ENCODE assay signal across 27 cellular contexts in the genomic region with DNA sequence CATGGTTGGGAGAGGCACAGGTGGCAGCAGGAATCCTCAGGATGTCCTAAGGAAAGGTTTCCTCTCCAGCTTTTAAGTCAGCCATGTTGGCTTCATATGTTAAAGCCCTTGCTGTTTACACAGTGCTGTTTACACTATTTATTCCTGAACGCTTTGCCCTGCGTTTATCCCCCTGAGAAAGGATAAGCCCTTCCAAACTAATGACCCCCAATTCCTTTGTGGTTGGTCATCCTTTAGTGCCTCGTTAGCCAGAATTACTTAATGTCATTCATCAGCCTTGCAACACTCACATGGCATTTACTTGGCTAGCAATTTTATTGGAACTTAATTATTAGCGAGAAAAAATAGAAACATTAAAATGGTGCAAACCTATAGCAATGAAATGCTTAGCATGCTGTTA. TPM values are rescaled to one million over a fixed set of nuclear protein-coding genes. Genes with fewer than 3 reads are reported as not detected.
A peak's percentile ranks its signal among the peaks of the same experiment; 100 is the strongest.
DNase-seq lines count a peak whose midpoint lies in the region; ATAC-seq and TF ChIP-seq lines count a peak whose summit lies in the region.
"Had no signal": no experiment of that assay in that cellular context is flagged by ENCODE, and none has a peak within 500 bp of the region (broad histone marks: within the 10 kb centered on the region; RNA-seq: fewer than 3 reads in every experiment).

No MANE protein-coding gene starts in this region.

- no peak for ATAC-seq in CD8-positive, alpha-beta T cell
- no peak for ATAC-seq in HG02798 (IDR thresholded peaks at IDR 0.05; ENCODE audit: poor library complexity, unreplicated experiment)
- ATAC-seq: GM12878, PC-3 had no signal

- peaks cover 7% of the 10 kb centered on the region for H3K4me1 ChIP-seq in neural progenitor cell
- no peaks in the 10 kb centered on the region for H3K4me1 ChIP-seq in CD8-positive, alpha-beta T cell (ENCODE audit: insufficient read depth, low read length)
- H3K4me1 ChIP-seq: HAP-1 had no signal

- TF ChIP-seq CTCF in neural progenitor cell (IDR thresholded peaks at IDR 0.05) (no peak), HFFc6 (IDR thresholded peaks at IDR 0.05) (no peak)
- TF ChIP-seq CTCF in CD8-positive, alpha-beta T cell (IDR thresholded peaks at IDR 0.05) = no peak

- DNase-seq in DMS153 (lab: John Stamatoyannopoulos, UW) (peak; percentile 1), DMS153 treated with DMSO at 0.1 percent for 48 hours (lab: John Stamatoyannopoulos, UW; ENCODE audit: unreplicated experiment) (no peak), NCI-H1930 (lab: John Stamatoyannopoulos, UW) (peak; percentile 1 to 18), astrocyte of the hippocampus (ENCODE audit: low read depth, low spot score) (peak; percentile 11), neural progenitor cell (ENCODE audit: low spot score) (peak; percentile 52), HFFc6 (no peak)
- DNase-seq in CD8-positive, alpha-beta T cell = no peak
- DNase-seq: GOT3; NCI-H1048; NCI-H1436; NCI-H2029; NCI-H2227 treated with DMSO at 0.1 percent for 48 hours; NCI-H526 treated with DMSO at 0.1 percent for 48 hours; NK-92 treated with Interleukin-12 subunit alpha and Interleukin-12 subunit beta, amount 100 ng/mL, for 24 hours; PC-3; SK-N-SH; SW 1271 had no signal

- no peaks in the 10 kb centered on the region for H4K20me1 ChIP-seq in neural progenitor cell (ENCODE audit: low read depth)

- H2AFZ ChIP-seq in neural progenitor cell (replicated peaks) = no peak overlapping the region

- CTCF ChIA-PET in CD8-positive, alpha-beta T cell (lab: Charles Lee) = no interaction called here

- no peak overlapping the region for H3K27ac ChIP-seq in neural progenitor cell
- H3K27ac ChIP-seq in CD8-positive, alpha-beta T cell (ENCODE audit: low read depth, low read length) = no peak overlapping the region
- H3K27ac ChIP-seq: 22Rv1, C4-2B, HL-60, KMS-11 had no signal

- H3K27ac Mint-ChIP-seq in neural progenitor cell (no peak overlapping the region), HFFc6 (no peak overlapping the region)
- no peak overlapping the region for H3K27ac Mint-ChIP-seq in CD8-positive, alpha-beta T cell
- H3K27ac Mint-ChIP-seq: B cell, IgD-negative memory B cell had no signal

- H3K4me1 Mint-ChIP-seq in neural progenitor cell = no peaks in the 10 kb centered on the region
- H3K4me1 Mint-ChIP-seq in CD8-positive, alpha-beta T cell (ENCODE audit: low read depth) = no peaks in the 10 kb centered on the region
- no peaks in the 10 kb centered on the region for H3K4me1 Mint-ChIP-seq in HFFc6 (ENCODE audit: low read depth)
- H3K4me1 Mint-ChIP-seq: B cell had no signal

- H3K36me3 Mint-ChIP-seq in neural progenitor cell = no peaks in the 10 kb centered on the region
- peaks cover 2% of the 10 kb centered on the region for H3K36me3 Mint-ChIP-seq in CD8-positive, alpha-beta T cell
- no peaks in the 10 kb centered on the region for H3K36me3 Mint-ChIP-seq in HFFc6 (ENCODE audit: low read depth)
- H3K36me3 Mint-ChIP-seq: IgD-negative memory B cell had no signal

- H3K4me3 ChIP-seq in neural progenitor cell = no peak overlapping the region
- no peak overlapping the region for H3K4me3 ChIP-seq in CD8-positive, alpha-beta T cell (ENCODE audit: low read depth, low read length)
- H3K4me3 ChIP-seq: GM12878, HAP-1 had no signal

- H3K27me3 Mint-ChIP-seq in neural progenitor cell (ENCODE audit: insufficient read depth, low read depth) = peaks cover 4% of the 10 kb centered on the region
- H3K27me3 Mint-ChIP-seq in CD8-positive, alpha-beta T cell (ENCODE audit: low read depth) = no peaks in the 10 kb centered on the region
- H3K27me3 Mint-ChIP-seq in HFFc6 (ENCODE audit: insufficient read depth) = no peaks in the 10 kb centered on the region
- H3K27me3 Mint-ChIP-seq: B cell, IgD-negative memory B cell had no signal

- H3K4me3 Mint-ChIP-seq in neural progenitor cell (no peak overlapping the region), HFFc6 (no peak overlapping the region)
- no peak overlapping the region for H3K4me3 Mint-ChIP-seq in CD8-positive, alpha-beta T cell
- H3K4me3 Mint-ChIP-seq: B cell, IgD-negative memory B cell had no signal

- POLR2A ChIA-PET in CD8-positive, alpha-beta T cell (lab: Charles Lee) = no interaction called here

- H3K9ac ChIP-seq in neural progenitor cell = no peak overlapping the region
- H3K9ac ChIP-seq: KMS-11, SK-N-SH had no signal

- peaks cover 7% of the 10 kb centered on the region for H3K9me3 Mint-ChIP-seq in neural progenitor cell
- peaks cover 15% of the 10 kb centered on the region for H3K9me3 Mint-ChIP-seq in CD8-positive, alpha-beta T cell
- peaks cover 27% of the 10 kb centered on the region for H3K9me3 Mint-ChIP-seq in HFFc6

- no peaks in the 10 kb centered on the region for H3K27me3 ChIP-seq in neural progenitor cell
- H3K27me3 ChIP-seq in CD8-positive, alpha-beta T cell (ENCODE audit: insufficient read depth, low read length) = no peaks in the 10 kb centered on the region

- H3F3A ChIP-seq in neural progenitor cell (ENCODE audit: low read depth) = no peaks in the 10 kb centered on the region

- intact Hi-C loops in CD8-positive, alpha-beta T cell (cut with DNase I, micrococcal nuclease) = no loop called here

- no peak overlapping the region for H3K4me2 ChIP-seq in neural progenitor cell
- H3K4me2 ChIP-seq: KMS-11, SK-N-SH had no signal

- no peaks in the 10 kb centered on the region for H3K36me3 ChIP-seq in neural progenitor cell
- no peaks in the 10 kb centered on the region for H3K36me3 ChIP-seq in CD8-positive, alpha-beta T cell (ENCODE audit: insufficient read depth, low read length)
- H3K36me3 ChIP-seq: HAP-1 had no signal

- H3K79me2 ChIP-seq in neural progenitor cell (ENCODE audit: low read depth) = no peaks in the 10 kb centered on the region

- H3K9me3 ChIP-seq in neural progenitor cell (ENCODE audit: low read depth) = peaks cover 11% of the 10 kb centered on the region
- no peaks in the 10 kb centered on the region for H3K9me3 ChIP-seq in CD8-positive, alpha-beta T cell (ENCODE audit: low read length)
- H3K9me3 ChIP-seq: HAP-1, SK-N-SH had no signal

RNA-seq across cellular contexts. Expression of gene VCX2, which starts 23.9 kb away (rescaled TPM):
- total RNA-seq in neural progenitor cell (ENCODE audit: low replicate concordance) = not detected in 2 replicates
- not detected for total RNA-seq in CD8-positive, alpha-beta T cell
- not detected for total RNA-seq in HFFc6 (2021; fragmentation: NEBNext Ultra II Directional; extraction: Animal tissue kit (Norgen Biotek cat#: 25700))
- total RNA-seq: B cell, GM12878, NCI-H460, PC-3 had no signal

Comparison
In these comparisons a context has a peak if more than half of its experiments do, and no peak if none do; other contexts are left out.
1. DNase-seq: peak in DMS153 (single experiment), NCI-H1930 (2 of 2), astrocyte of the hippocampus (single experiment) and neural progenitor cell (single experiment); none in DMS153 treated with DMSO at 0.1 percent for 48 hours (single experiment), CD8-positive, alpha-beta T cell (0 of 7) and HFFc6 (single experiment).